ENCODE assay signal across 8 cellular contexts in the genomic region with DNA sequence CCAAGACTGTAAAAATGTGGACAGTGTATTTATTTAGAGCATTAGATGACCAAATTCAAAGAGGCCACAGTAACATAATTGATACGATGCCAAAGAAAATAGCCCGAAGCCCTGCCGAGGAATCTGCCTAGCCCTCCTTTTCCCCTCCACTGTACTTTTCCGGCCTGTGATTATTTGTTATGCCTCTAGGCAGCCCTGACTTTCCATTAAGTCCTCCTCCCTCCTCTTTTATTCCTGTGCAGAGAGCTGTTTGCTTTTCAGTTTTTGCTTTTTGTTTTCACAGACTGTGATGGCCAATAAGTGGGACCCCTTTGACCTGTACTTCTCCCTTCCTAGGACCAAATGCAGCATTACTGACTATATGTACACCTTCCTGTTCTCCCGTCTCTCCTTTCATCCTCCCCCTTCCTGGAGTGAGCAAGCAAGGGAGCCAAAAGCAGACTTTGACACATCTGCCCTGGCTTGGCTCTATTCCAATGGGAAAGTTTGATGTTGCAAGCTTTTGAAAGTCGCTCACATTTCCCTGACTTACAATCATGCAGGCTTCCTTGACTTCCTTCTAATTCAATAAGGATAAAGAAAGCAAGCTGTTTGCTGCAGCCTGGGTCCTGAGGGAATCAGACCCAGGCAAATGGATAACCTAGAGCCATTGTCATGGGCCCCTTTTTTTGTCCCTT.
A peak's percentile ranks its signal among the peaks of the same experiment; 100 is the strongest.
DNase-seq lines count a peak whose midpoint lies in the region; TF ChIP-seq lines count a peak whose summit lies in the region.

No MANE protein-coding gene starts in this region.

- peak overlapping the region; percentile 47 for H3K4me3 Mint-ChIP-seq in chondrocyte (ENCODE audit: unreplicated experiment)
- no peak overlapping the region for H3K4me3 Mint-ChIP-seq in activated CD4-positive, alpha-beta T cell treated with anti-CD3 and anti-CD28 coated beads, Interleukin-2, amount 10 ng/mL, durations not matched to agents 24 days and 14 days

- H3K36me3 Mint-ChIP-seq in chondrocyte (ENCODE audit: low read depth), result no peaks in the 10 kb centered on the region
- H3K36me3 Mint-ChIP-seq in activated CD4-positive, alpha-beta T cell treated with anti-CD3 and anti-CD28 coated beads, Interleukin-2, amount 10 ng/mL, durations not matched to agents 24 days and 14 days (ENCODE audit: low read depth), result no peaks in the 10 kb centered on the region

- no peaks in the 10 kb centered on the region for H3K27me3 Mint-ChIP-seq in chondrocyte (ENCODE audit: low read depth)
- H3K27me3 Mint-ChIP-seq in activated CD4-positive, alpha-beta T cell treated with anti-CD3 and anti-CD28 coated beads, Interleukin-2, amount 10 ng/mL, durations not matched to agents 24 days and 14 days, result peaks cover 15% of the 10 kb centered on the region

- peak; percentile 34 for TF ChIP-seq CTCF in chondrocyte (IDR thresholded peaks at IDR 0.05)

- H3K4me1 Mint-ChIP-seq in chondrocyte (ENCODE audit: low read depth), result peaks cover 54% of the 10 kb centered on the region
- no peaks in the 10 kb centered on the region for H3K4me1 Mint-ChIP-seq in activated CD4-positive, alpha-beta T cell treated with anti-CD3 and anti-CD28 coated beads, Interleukin-2, amount 10 ng/mL, durations not matched to agents 24 days and 14 days

- DNase-seq in AG08396 (ENCODE audit: low spot score), result peak; percentile 59
- DNase-seq in NCI-H1694 (lab: John Stamatoyannopoulos, UW), result peak; percentile 22
- no peak for DNase-seq in chondrocyte (ENCODE audit: low spot score)
- DNase-seq in mucosa of gallbladder (ENCODE audit: low spot score), result peak; percentile 81
- no peak for DNase-seq in NCI-H1436 treated with DMSO at 0.1 percent for 48 hours (lab: John Stamatoyannopoulos, UW)
- no peak for DNase-seq in KG1 (lab: John Stamatoyannopoulos, UW)
- DNase-seq in stimulated activated CD4-positive, alpha-beta T cell treated with anti-CD3 and anti-CD28 coated beads, Interleukin-2, amount 100 ng/mL, for 24 hours, result no peak
- DNase-seq in activated CD4-positive, alpha-beta T cell treated with anti-CD3 and anti-CD28 coated beads, Interleukin-2, amount 10 ng/mL, durations not matched to agents 24 days and 14 days, result no peak

- no peaks in the 10 kb centered on the region for H3K9me3 Mint-ChIP-seq in chondrocyte (ENCODE audit: low read depth)
- peaks cover 2% of the 10 kb centered on the region for H3K9me3 Mint-ChIP-seq in activated CD4-positive, alpha-beta T cell treated with anti-CD3 and anti-CD28 coated beads, Interleukin-2, amount 10 ng/mL, durations not matched to agents 24 days and 14 days

- intact Hi-C loops in activated CD4-positive, alpha-beta T cell treated with anti-CD3 and anti-CD28 coated beads, Interleukin-2, amount 10 ng/mL, durations not matched to agents 24 days and 14 days (cut with micrococcal nuclease), result no loop called here

- H3K27ac Mint-ChIP-seq in chondrocyte (ENCODE audit: unreplicated experiment), result peak overlapping the region; percentile 98
- H3K27ac Mint-ChIP-seq in activated CD4-positive, alpha-beta T cell treated with anti-CD3 and anti-CD28 coated beads, Interleukin-2, amount 10 ng/mL, durations not matched to agents 24 days and 14 days, result no peak overlapping the region

Comparison
In these comparisons a context has a peak if more than half of its experiments do, and no peak if none do; other contexts are left out.
1. DNase-seq: peak in AG08396 (single experiment), NCI-H1694 (single experiment) and mucosa of gallbladder (single experiment); none in chondrocyte (single experiment), NCI-H1436 treated with DMSO at 0.1 percent for 48 hours (single experiment), KG1 (single experiment), stimulated activated CD4-positive, alpha-beta T cell treated with anti-CD3 and anti-CD28 coated beads, Interleukin-2, amount 100 ng/mL, for 24 hours (0 of 2) and activated CD4-positive, alpha-beta T cell treated with anti-CD3 and anti-CD28 coated beads, Interleukin-2, amount 10 ng/mL, durations not matched to agents 24 days and 14 days (single experiment).